Comparison of ENCODE assay signal across 18 cellular contexts in the genomic region with DNA sequence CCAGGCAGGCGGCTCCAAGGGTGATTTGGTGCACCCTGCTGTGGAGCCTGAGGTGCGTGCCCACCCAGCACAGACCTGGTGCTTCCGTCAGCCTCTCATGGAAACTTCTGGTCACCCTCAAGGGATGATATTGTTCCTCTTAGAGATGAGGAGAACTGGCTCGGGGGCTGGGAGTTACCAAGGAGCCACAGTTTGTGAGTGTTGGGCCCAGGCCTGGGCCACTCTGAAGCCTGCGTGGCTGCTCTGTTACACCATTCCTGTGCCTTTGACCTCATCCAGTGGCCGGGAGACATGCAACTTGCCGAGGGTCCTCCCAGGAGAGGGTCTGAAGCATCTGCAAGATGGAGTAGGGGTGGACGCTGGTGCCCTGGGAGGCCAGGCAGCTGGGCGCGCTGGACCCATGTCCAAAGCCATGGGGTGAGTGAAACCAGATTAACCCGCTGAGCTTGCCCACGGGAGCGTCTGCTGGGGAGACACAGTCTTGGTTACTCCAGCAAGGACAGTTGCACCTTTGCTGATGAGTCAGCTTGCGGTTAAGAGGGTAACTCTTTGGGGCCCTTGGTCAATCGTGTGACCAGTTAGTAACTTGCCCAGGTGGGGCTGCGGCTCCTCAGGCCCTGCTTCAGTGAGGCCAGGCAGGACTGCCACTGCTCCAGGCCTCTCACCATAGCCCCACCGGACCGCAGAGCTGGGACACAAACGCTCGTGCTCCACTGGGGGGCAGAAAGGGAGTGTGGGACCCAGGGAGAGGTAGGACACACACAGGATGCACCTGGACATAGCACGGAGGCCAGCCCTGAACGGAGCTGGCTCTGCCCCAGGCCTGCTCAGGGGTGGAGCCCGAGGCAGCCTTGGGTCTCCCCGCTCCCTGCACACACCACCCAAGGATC. TPM values are rescaled to one million over a fixed set of nuclear protein-coding genes. Genes with fewer than 3 reads are reported as not detected.
DNase-seq lines count a peak whose midpoint lies in the region; ATAC-seq and TF ChIP-seq lines count a peak whose summit lies in the region.
"Had no signal": no experiment of that assay in that cellular context is flagged by ENCODE, and none has a peak within 500 bp of the region (broad histone marks: within the 10 kb centered on the region; RNA-seq: fewer than 3 reads in every experiment).

No MANE protein-coding gene starts in this region.

- H3K4me3 ChIP-seq in HEK293 (ENCODE audit: low read depth, low read length) = no peak overlapping the region
- no peak overlapping the region for H3K4me3 ChIP-seq in naive thymus-derived CD4-positive, alpha-beta T cell (ENCODE audit: low read length)
- H3K4me3 ChIP-seq: sigmoid colon, testis had no signal

- peaks cover 0 to 52% of the 10 kb centered on the region in 2 experiments; a peak in 1 of 3 replicates for H3K36me3 ChIP-seq in HEK293 (ENCODE audit: control insufficient read depth in 2 of 2, insufficient read depth in 1 of 2, low read length in 2 of 2)
- peaks cover 4 to 47% (median 20%) of the 10 kb centered on the region in 3 experiments for H3K36me3 ChIP-seq in naive thymus-derived CD4-positive, alpha-beta T cell (ENCODE audit: control insufficient read depth in 2 of 3, insufficient read depth in 3 of 3, low read length in 3 of 3)

- no peak overlapping the region for H3K27ac Mint-ChIP-seq in chondrocyte (ENCODE audit: unreplicated experiment)
- H3K27ac Mint-ChIP-seq in naive thymus-derived CD4-positive, alpha-beta T cell = peak overlapping the region in 1 of 9 donors; percentile 43
- H3K27ac Mint-ChIP-seq: T-helper 1 cell treated with Interleukin-12 subunit alpha and Interleukin-12 subunit beta and Interleukin-4 antibody, amounts not matched to agents 30 μg/mL and 1 μg/mL, for 36 hours had no signal

- H3K4me1 ChIP-seq in HEK293 (ENCODE audit: control insufficient read depth, insufficient read depth, low read length) = no peaks in the 10 kb centered on the region
- no peaks in the 10 kb centered on the region for H3K4me1 ChIP-seq in naive thymus-derived CD4-positive, alpha-beta T cell (ENCODE audit: control insufficient read depth in 2 of 2, insufficient read depth in 2 of 2, low read length in 2 of 2)
- H3K4me1 ChIP-seq: sigmoid colon, testis had no signal

- no peaks in the 10 kb centered on the region for H3K27me3 ChIP-seq in naive thymus-derived CD4-positive, alpha-beta T cell (ENCODE audit: control insufficient read depth in 2 of 2, insufficient read depth in 2 of 2, low read length in 2 of 2)
- H3K27me3 ChIP-seq: sigmoid colon, testis had no signal

- DNase-seq in chondrocyte (ENCODE audit: low spot score) (peak; percentile 74), GF-D8 (lab: John Stamatoyannopoulos, UW) (no peak), NCI-H1048 (lab: John Stamatoyannopoulos, UW) (no peak)
- DNase-seq in naive thymus-derived CD4-positive, alpha-beta T cell = no peak
- no peak for DNase-seq in activated naive CD4-positive, alpha-beta T cell treated with Interleukin-2 at 50 U/mL for 16 hours
- DNase-seq: amygdala; DMS79 treated with DMSO at 0.1 percent for 48 hours; Karpas-422; mesenchymal stem cell; NCI-H1436; NCI-H2227 treated with DMSO at 0.1 percent for 48 hours; sigmoid colon; stimulated activated CD4-positive, alpha-beta T cell treated with anti-CD3 and anti-CD28 coated beads, Interleukin-2, amount 100 ng/mL, for 24 hours; testis had no signal

- H3K9me3 Mint-ChIP-seq in chondrocyte (ENCODE audit: low read depth) = no peaks in the 10 kb centered on the region
- no peaks in the 10 kb centered on the region for H3K9me3 Mint-ChIP-seq in naive thymus-derived CD4-positive, alpha-beta T cell
- H3K9me3 Mint-ChIP-seq: T-helper 1 cell treated with Interleukin-12 subunit alpha and Interleukin-12 subunit beta and Interleukin-4 antibody, amounts not matched to agents 30 μg/mL and 1 μg/mL, for 36 hours had no signal

- peak; percentile 26 for ATAC-seq in naive thymus-derived CD4-positive, alpha-beta T cell

- H3K36me3 Mint-ChIP-seq in chondrocyte (ENCODE audit: low read depth) = peaks cover 23% of the 10 kb centered on the region
- H3K36me3 Mint-ChIP-seq in naive thymus-derived CD4-positive, alpha-beta T cell = peaks cover 2 to 18% (median 12%) of the 10 kb centered on the region in 5 donors

- TF ChIP-seq CTCF in HEK293 (tag by site-specific recombination; IDR thresholded peaks at IDR 0.05) (0 out of 2 replicates have a peak, but pooled peaks have one; percentile 16), chondrocyte (IDR thresholded peaks at IDR 0.05) (no peak)

- no peaks in the 10 kb centered on the region for H3K9me3 ChIP-seq in HEK293 (ENCODE audit: control insufficient read depth, insufficient read depth, low read depth, low read length)
- H3K9me3 ChIP-seq in naive thymus-derived CD4-positive, alpha-beta T cell (ENCODE audit: control insufficient read depth in 2 of 3, low read length in 3 of 3) = no peaks in the 10 kb centered on the region
- H3K9me3 ChIP-seq: sigmoid colon, testis had no signal

- POLR2A ChIA-PET in HEK293 (lab: Yijun Ruan, JAX) = interaction anchor here (0.5 kb wide), 1 partner anchor 300 kb away, joined by 4 read pairs; no protein-coding TSS in a partner anchor
- POLR2A ChIA-PET in naive thymus-derived CD4-positive, alpha-beta T cell (lab: Charles Lee) = no interaction called here

- H3K27me3 Mint-ChIP-seq in chondrocyte (ENCODE audit: low read depth) = no peaks in the 10 kb centered on the region
- H3K27me3 Mint-ChIP-seq in naive thymus-derived CD4-positive, alpha-beta T cell = no peaks in the 10 kb centered on the region

- no peak overlapping the region for H3K27ac ChIP-seq in HEK293 (ENCODE audit: extremely low read depth, low read depth, low read length)
- H3K27ac ChIP-seq in naive thymus-derived CD4-positive, alpha-beta T cell (ENCODE audit: low read depth, low read length) = no peak overlapping the region
- H3K27ac ChIP-seq: epithelial cell of prostate, sigmoid colon, testis had no signal

- intact Hi-C loops in naive thymus-derived CD4-positive, alpha-beta T cell (cut with micrococcal nuclease) = no loop called here

- no peak overlapping the region for H3K4me3 Mint-ChIP-seq in chondrocyte (ENCODE audit: unreplicated experiment)
- H3K4me3 Mint-ChIP-seq in naive thymus-derived CD4-positive, alpha-beta T cell = no peak overlapping the region
- H3K4me3 Mint-ChIP-seq: T-helper 1 cell treated with Interleukin-12 subunit alpha and Interleukin-12 subunit beta and Interleukin-4 antibody, amounts not matched to agents 30 μg/mL and 1 μg/mL, for 36 hours had no signal

- CTCF ChIA-PET in HEK293 (lab: Yijun Ruan, JAX) = no interaction called here
- CTCF ChIA-PET in naive thymus-derived CD4-positive, alpha-beta T cell (lab: Charles Lee) = no interaction called here

- H3K4me1 Mint-ChIP-seq in chondrocyte (ENCODE audit: low read depth) = no peaks in the 10 kb centered on the region
- peaks cover 0 to 9% (median 4%) of the 10 kb centered on the region in 7 donors for H3K4me1 Mint-ChIP-seq in naive thymus-derived CD4-positive, alpha-beta T cell

TF ChIP-seq in HEK293, 187 proteins besides CTCF, POLR2A, EP300 and RAD21 (continues in another document):
- TF ChIP-seq ZXDB (tag by site-specific recombination; IDR thresholded peaks at IDR 0.05) (no peak), YY1 (tag by site-specific recombination; IDR thresholded peaks at IDR 0.05) (no peak), MZF1 (tag by site-specific recombination; IDR thresholded peaks at IDR 0.05; ENCODE audit: borderline replicate concordance) (no peak), ZNF426 (tag by site-specific recombination; IDR thresholded peaks at IDR 0.05) (no peak), ZNF223 (tag by site-specific recombination; IDR thresholded peaks at IDR 0.05) (no peak), ZBTB1 (tag by site-specific recombination; IDR thresholded peaks at IDR 0.05) (no peak), ZFP69B (tag by site-specific recombination; IDR thresholded peaks at IDR 0.05) (no peak)
- TF ChIP-seq, protein P1, sequence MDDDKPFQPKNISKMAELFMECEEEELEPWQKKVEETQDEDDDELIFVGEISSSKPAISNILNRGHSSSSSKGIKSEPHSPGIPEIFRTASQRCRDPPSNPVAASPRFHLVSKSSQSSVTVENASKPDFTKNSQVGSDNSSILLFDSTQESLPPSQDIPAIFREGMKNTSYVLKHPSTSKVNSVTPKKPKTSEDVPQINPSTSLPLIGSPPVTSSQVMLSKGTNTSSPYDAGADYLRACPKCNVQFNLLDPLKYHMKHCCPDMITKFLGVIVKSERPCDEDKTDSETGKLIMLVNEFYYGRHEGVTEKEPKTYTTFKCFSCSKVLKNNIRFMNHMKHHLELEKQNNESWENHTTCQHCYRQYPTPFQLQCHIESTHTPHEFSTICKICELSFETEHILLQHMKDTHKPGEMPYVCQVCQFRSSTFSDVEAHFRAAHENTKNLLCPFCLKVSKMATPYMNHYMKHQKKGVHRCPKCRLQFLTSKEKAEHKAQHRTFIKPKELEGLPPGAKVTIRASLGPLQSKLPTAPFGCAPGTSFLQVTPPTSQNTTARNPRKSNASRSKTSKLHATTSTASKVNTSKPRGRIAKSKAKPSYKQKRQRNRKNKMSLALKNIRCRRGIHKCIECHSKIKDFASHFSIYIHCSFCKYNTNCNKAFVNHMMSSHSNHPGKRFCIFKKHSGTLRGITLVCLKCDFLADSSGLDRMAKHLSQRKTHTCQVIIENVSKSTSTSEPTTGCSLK (tag by site-specific recombination; IDR thresholded peaks at IDR 0.05) = no peak

RNA-seq across cellular contexts. Expression of a gene that starts 7.5 kb away (rescaled TPM):
- total RNA-seq in chondrocyte = not detected in 3 replicates
- not detected for total RNA-seq in naive thymus-derived CD4-positive, alpha-beta T cell
- not detected for polyA plus RNA-seq in naive thymus-derived CD4-positive, alpha-beta T cell
- total RNA-seq: sigmoid colon had no signal
- polyA plus RNA-seq: BJ, sigmoid colon had no signal

RNA-seq across cellular contexts. Expression of a gene that starts 13.0 kb away (rescaled TPM):
- total RNA-seq in chondrocyte = 19.3 to 21.8 TPM (median 20.6 TPM) in 3 replicates
- total RNA-seq in naive thymus-derived CD4-positive, alpha-beta T cell = 10 to 100 TPM; 16.9 to 33.2 (median 28.0) TPM
- 10 to 100 TPM; 31.5 to 44.2 TPM for polyA plus RNA-seq in naive thymus-derived CD4-positive, alpha-beta T cell

RNA-seq across cellular contexts. Expression of a gene that starts 44.3 kb away (rescaled TPM):
- total RNA-seq in chondrocyte = 46.5 to 51.1 TPM (median 47.2 TPM) in 3 replicates
- total RNA-seq in naive thymus-derived CD4-positive, alpha-beta T cell = 10 to 100 TPM; 38.7 to 63.7 (median 55.3) TPM
- polyA plus RNA-seq in naive thymus-derived CD4-positive, alpha-beta T cell = 10 to 100 TPM; 41.2 to 58.9 TPM

RNA-seq across cellular contexts. Expression of a gene that starts 44.5 kb away (rescaled TPM):
- 2.0 to 2.7 TPM (median 2.5 TPM) in 3 replicates for total RNA-seq in chondrocyte
- 1 to 10 TPM; 2.2 to 5.9 (median 3.8) TPM for total RNA-seq in naive thymus-derived CD4-positive, alpha-beta T cell
- polyA plus RNA-seq in naive thymus-derived CD4-positive, alpha-beta T cell = 1 to 10 TPM; 1.7 to 2.1 TPM
